Comparison of ENCODE assay signal across 8 cellular contexts in the genomic region with DNA sequence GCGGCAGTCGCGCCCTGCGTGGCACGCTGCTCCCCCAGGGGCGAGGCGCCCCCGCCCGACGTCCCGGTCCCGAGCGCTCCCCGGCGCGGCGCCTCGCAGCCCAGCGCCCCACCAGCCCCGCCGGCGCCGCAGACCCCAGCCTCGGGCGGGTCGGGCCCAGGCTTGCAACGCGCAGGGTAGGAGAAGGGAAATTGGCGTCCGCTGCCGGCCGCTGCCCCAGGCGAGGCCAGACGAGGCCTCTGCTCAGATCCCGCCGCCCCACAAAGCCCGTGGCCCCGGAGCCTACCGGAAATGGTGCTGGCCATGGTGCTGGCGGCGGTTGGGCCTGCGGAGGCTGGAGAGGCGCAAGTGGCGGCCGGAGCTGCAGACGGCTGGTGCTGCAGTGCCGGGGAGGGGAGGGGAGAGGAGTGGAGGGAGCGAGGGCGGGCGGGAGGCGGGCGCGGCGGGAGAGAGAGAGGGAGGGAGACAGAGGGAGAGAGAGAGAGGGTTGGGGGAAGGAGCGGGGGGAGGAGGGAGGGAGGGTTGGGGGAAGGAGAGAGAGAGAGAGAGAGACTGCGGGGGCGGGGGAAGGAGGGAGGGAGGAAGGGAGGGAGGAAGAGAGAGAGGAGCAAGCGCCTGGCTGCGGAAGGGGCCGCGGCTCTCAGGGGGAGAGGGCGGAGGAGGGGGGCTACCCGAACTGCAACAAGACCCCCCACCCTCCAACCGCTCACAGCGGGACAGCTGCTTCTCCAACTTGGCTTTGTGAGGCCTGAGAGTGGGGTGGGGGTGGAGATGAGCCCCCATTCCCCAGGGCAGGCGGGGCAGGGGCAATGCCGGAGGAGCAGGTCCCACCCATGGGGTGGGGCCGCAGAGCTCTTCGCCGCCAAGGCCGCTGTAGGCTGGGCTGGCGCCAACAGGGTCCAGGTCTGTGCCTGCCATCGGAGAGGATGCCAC. TPM values are rescaled to one million over a fixed set of nuclear protein-coding genes. Genes with fewer than 3 reads are reported as not detected.
DNase-seq lines count a peak whose midpoint lies in the region; ATAC-seq and TF ChIP-seq lines count a peak whose summit lies in the region.

A gene (minus strand): TSS at position 384 of the 933 bp plus-strand sequence. CDS start 79 bp downstream, at position 305.

- H3K27me3 Mint-ChIP-seq in activated naive CD8-positive, alpha-beta T cell treated with anti-CD3 and anti-CD28 coated beads, Interleukin-2, amount 10 ng/mL, durations not matched to agents 7 days and 5 days = peaks cover 9% of the 10 kb centered on the region
- peaks cover 13% of the 10 kb centered on the region for H3K27me3 Mint-ChIP-seq in neural progenitor cell (ENCODE audit: insufficient read depth, low read depth)

- H3K4me1 ChIP-seq in neural progenitor cell = peaks cover 10% of the 10 kb centered on the region

- no peaks in the 10 kb centered on the region for H3K79me2 ChIP-seq in neural progenitor cell (ENCODE audit: low read depth)

- H3K27me3 ChIP-seq in neural progenitor cell = peaks cover 31% of the 10 kb centered on the region

- peak within 1 kb of the TSS; percentile 66 for H3K4me3 ChIP-seq in neural progenitor cell

- H3K4me3 Mint-ChIP-seq in activated naive CD8-positive, alpha-beta T cell treated with anti-CD3 and anti-CD28 coated beads, Interleukin-2, amount 10 ng/mL, durations not matched to agents 7 days and 5 days = peak within 1 kb of the TSS; percentile 85
- peak within 1 kb of the TSS; percentile 91 for H3K4me3 Mint-ChIP-seq in neural progenitor cell

- POLR2A ChIA-PET in activated naive CD8-positive, alpha-beta T cell treated with anti-CD3 and anti-CD28 coated beads, Interleukin-2, amount 10 ng/mL, durations not matched to agents 7 days and 5 days (lab: Charles Lee) = interaction anchor here (0.5 to 1.5 kb wide), 3 partner anchors 8 to 19 kb away, joined by 3 to 7 read pairs (median 4); no protein-coding TSS in a partner anchor

- peaks cover 20% of the 10 kb centered on the region for H4K20me1 ChIP-seq in neural progenitor cell (ENCODE audit: low read depth)

- H2AFZ ChIP-seq in neural progenitor cell (replicated peaks) = no peak within 1 kb of the TSS

- H3K36me3 ChIP-seq in neural progenitor cell = no peaks in the 10 kb centered on the region

- H3K27ac Mint-ChIP-seq in activated naive CD8-positive, alpha-beta T cell treated with anti-CD3 and anti-CD28 coated beads, Interleukin-2, amount 10 ng/mL, durations not matched to agents 7 days and 5 days = peak within 1 kb of the TSS; percentile 56
- peak within 1 kb of the TSS; percentile 95 for H3K27ac Mint-ChIP-seq in neural progenitor cell

- H3K4me2 ChIP-seq in neural progenitor cell = peak within 1 kb of the TSS; percentile 95

- ATAC-seq in SK-N-SH treated with all-trans-retinoic acid at 6 μM for 48 hours (peak; percentile 80), HG02973 (IDR thresholded peaks at IDR 0.05; ENCODE audit: unreplicated experiment) (no peak)
- peak; percentile 43 for ATAC-seq in activated naive CD8-positive, alpha-beta T cell treated with anti-CD3 and anti-CD28 coated beads, Interleukin-2, amount 10 ng/mL, durations not matched to agents 7 days and 5 days (ENCODE audit: low read depth)

- H3K9me3 ChIP-seq in neural progenitor cell (ENCODE audit: low read depth) = no peaks in the 10 kb centered on the region

- H3K36me3 Mint-ChIP-seq in activated naive CD8-positive, alpha-beta T cell treated with anti-CD3 and anti-CD28 coated beads, Interleukin-2, amount 10 ng/mL, durations not matched to agents 7 days and 5 days = no peaks in the 10 kb centered on the region
- H3K36me3 Mint-ChIP-seq in neural progenitor cell = no peaks in the 10 kb centered on the region

- peaks cover 29% of the 10 kb centered on the region for H3F3A ChIP-seq in neural progenitor cell (ENCODE audit: low read depth)

- TF ChIP-seq CTCF in neural progenitor cell (IDR thresholded peaks at IDR 0.05) = no peak

- H3K4me1 Mint-ChIP-seq in activated naive CD8-positive, alpha-beta T cell treated with anti-CD3 and anti-CD28 coated beads, Interleukin-2, amount 10 ng/mL, durations not matched to agents 7 days and 5 days = peaks cover 12% of the 10 kb centered on the region
- peaks cover 28% of the 10 kb centered on the region for H3K4me1 Mint-ChIP-seq in neural progenitor cell

- no peak within 1 kb of the TSS for H3K9ac ChIP-seq in neural progenitor cell

- no peaks in the 10 kb centered on the region for H3K9me3 Mint-ChIP-seq in activated naive CD8-positive, alpha-beta T cell treated with anti-CD3 and anti-CD28 coated beads, Interleukin-2, amount 10 ng/mL, durations not matched to agents 7 days and 5 days
- no peaks in the 10 kb centered on the region for H3K9me3 Mint-ChIP-seq in neural progenitor cell

- H3K27ac ChIP-seq in neural progenitor cell (no peak within 1 kb of the TSS), temporal lobe (ENCODE audit: low read depth, low read length) (peak within 1 kb of the TSS; percentile 83)

- DNase-seq in DMS79 treated with DMSO at 0.1 percent for 48 hours (lab: John Stamatoyannopoulos, UW) (peak; percentile 94), NCI-H1092 (lab: John Stamatoyannopoulos, UW) (peak; percentile 80), glomerular visceral epithelial cell (ENCODE audit: extremely low spot score) (peak; percentile 76), neural progenitor cell (ENCODE audit: low spot score) (peak; percentile 98)
- peak; percentile 83 for DNase-seq in activated naive CD8-positive, alpha-beta T cell treated with anti-CD3 and anti-CD28 coated beads, Interleukin-2, amount 10 ng/mL, durations not matched to agents 7 days and 5 days

TF ChIP-seq in SK-N-SH treated with all-trans-retinoic acid at 6 μM for 48 hours, 23 proteins besides CTCF, POLR2A, EP300 and RAD21:
- no peak for TF ChIP-seq ZNF70 (CRISPR knock-in tag; IDR thresholded peaks at IDR 0.05)
- TF ChIP-seq GLIS3 (CRISPR knock-in tag; IDR thresholded peaks at IDR 0.05) = no peak
- TF ChIP-seq, protein P1, sequence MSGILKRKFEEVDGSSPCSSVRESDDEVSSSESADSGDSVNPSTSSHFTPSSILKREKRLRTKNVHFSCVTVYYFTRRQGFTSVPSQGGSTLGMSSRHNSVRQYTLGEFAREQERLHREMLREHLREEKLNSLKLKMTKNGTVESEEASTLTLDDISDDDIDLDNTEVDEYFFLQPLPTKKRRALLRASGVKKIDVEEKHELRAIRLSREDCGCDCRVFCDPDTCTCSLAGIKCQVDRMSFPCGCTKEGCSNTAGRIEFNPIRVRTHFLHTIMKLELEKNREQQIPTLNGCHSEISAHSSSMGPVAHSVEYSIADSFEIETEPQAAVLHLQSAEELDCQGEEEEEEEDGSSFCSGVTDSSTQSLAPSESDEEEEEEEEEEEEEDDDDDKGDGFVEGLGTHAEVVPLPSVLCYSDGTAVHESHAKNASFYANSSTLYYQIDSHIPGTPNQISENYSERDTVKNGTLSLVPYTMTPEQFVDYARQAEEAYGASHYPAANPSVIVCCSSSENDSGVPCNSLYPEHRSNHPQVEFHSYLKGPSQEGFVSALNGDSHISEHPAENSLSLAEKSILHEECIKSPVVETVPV (CRISPR knock-in tag; IDR thresholded peaks at IDR 0.05) = no peak
- TF ChIP-seq, protein P2, sequence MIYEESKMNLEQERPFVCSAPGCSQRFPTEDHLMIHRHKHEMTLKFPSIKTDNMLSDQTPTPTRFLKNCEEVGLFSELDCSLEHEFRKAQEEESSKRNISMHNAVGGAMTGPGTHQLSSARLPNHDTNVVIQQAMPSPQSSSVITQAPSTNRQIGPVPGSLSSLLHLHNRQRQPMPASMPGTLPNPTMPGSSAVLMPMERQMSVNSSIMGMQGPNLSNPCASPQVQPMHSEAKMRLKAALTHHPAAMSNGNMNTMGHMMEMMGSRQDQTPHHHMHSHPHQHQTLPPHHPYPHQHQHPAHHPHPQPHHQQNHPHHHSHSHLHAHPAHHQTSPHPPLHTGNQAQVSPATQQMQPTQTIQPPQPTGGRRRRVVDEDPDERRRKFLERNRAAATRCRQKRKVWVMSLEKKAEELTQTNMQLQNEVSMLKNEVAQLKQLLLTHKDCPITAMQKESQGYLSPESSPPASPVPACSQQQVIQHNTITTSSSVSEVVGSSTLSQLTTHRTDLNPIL (CRISPR knock-in tag; IDR thresholded peaks at IDR 0.05; ENCODE audit: low read depth) = no peak
- TF ChIP-seq, protein P3, sequence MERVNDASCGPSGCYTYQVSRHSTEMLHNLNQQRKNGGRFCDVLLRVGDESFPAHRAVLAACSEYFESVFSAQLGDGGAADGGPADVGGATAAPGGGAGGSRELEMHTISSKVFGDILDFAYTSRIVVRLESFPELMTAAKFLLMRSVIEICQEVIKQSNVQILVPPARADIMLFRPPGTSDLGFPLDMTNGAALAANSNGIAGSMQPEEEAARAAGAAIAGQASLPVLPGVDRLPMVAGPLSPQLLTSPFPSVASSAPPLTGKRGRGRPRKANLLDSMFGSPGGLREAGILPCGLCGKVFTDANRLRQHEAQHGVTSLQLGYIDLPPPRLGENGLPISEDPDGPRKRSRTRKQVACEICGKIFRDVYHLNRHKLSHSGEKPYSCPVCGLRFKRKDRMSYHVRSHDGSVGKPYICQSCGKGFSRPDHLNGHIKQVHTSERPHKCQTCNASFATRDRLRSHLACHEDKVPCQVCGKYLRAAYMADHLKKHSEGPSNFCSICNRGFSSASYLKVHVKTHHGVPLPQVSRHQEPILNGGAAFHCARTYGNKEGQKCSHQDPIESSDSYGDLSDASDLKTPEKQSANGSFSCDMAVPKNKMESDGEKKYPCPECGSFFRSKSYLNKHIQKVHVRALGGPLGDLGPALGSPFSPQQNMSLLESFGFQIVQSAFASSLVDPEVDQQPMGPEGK (CRISPR knock-in tag; IDR thresholded peaks at IDR 0.05; ENCODE audit: borderline replicate concordance) = peak; percentile 58; the same call in 1 of the 2 replicates
- TF ChIP-seq, protein P4, sequence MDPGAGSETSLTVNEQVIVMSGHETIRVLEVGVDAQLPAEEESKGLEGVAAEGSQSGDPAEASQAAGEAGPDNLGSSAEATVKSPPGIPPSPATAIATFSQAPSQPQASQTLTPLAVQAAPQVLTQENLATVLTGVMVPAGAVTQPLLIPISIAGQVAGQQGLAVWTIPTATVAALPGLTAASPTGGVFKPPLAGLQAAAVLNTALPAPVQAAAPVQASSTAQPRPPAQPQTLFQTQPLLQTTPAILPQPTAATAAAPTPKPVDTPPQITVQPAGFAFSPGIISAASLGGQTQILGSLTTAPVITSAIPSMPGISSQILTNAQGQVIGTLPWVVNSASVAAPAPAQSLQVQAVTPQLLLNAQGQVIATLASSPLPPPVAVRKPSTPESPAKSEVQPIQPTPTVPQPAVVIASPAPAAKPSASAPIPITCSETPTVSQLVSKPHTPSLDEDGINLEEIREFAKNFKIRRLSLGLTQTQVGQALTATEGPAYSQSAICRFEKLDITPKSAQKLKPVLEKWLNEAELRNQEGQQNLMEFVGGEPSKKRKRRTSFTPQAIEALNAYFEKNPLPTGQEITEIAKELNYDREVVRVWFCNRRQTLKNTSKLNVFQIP (CRISPR knock-in tag; IDR thresholded peaks at IDR 0.05; ENCODE audit: borderline replicate concordance, low read depth) = no peak
- no peak for TF ChIP-seq ARNTL (CRISPR knock-in tag; IDR thresholded peaks at IDR 0.05; ENCODE audit: borderline replicate concordance, low read depth)
- TF ChIP-seq ZFP30 (CRISPR knock-in tag; IDR thresholded peaks at IDR 0.05) = peak; percentile 27; the same call in 1 of the 2 replicates

RNA-seq across cellular contexts. Expression of the gene that starts here (rescaled TPM):
- total RNA-seq in activated naive CD8-positive, alpha-beta T cell treated with anti-CD3 and anti-CD28 coated beads, Interleukin-2, amount 10 ng/mL, durations not matched to agents 7 days and 5 days = 10 to 100 TPM; 42.1 to 45.6 TPM
- total RNA-seq in neural progenitor cell (ENCODE audit: low replicate concordance) (3.3 and 6.1 TPM in 2 replicates), temporal lobe (102 TPM)
